ENCODE assay signal across 8 cellular contexts in the genomic region with DNA sequence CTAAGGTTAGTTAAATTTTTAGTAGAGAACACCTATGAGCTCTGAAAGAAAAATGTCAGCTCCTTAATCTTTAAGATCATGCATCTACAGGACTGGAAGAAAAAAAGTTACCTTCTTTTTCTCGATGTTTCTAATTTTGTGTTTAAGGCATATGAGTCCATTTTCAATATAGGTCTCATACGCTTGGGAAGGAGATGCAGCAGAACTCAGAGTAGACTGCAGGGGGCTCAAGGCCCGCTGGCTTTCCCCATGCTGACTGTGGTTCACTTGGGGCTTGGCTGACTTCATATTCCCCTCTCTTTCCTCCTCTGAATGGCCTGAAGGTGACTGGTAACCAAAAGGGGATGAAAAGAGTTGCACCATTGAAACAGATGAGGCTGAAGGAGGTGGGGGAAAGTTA. TPM values are rescaled to one million over a fixed set of nuclear protein-coding genes. Genes with fewer than 3 reads are reported as not detected.
DNase-seq lines count a peak whose midpoint lies in the region; ATAC-seq lines count a peak whose summit lies in the region.

No MANE protein-coding gene starts in this region.

- no peaks in the 10 kb centered on the region for H3K9me3 Mint-ChIP-seq in activated naive CD4-positive, alpha-beta T cell treated with anti-CD3 and anti-CD28 coated beads for 36 hours
- no peaks in the 10 kb centered on the region for H3K9me3 Mint-ChIP-seq in activated naive CD8-positive, alpha-beta T cell treated with anti-CD3 and anti-CD28 coated beads for 36 hours

- intact Hi-C loops in activated naive CD4-positive, alpha-beta T cell treated with anti-CD3 and anti-CD28 coated beads for 36 hours (cut with micrococcal nuclease): loop anchor here (10.0 kb wide), 3 partner anchors 1352 to 1922 kb away; a partner anchor contains a TSS

- no peak overlapping the region for H2AFZ ChIP-seq in mesenchymal stem cell (ENCODE audit: low read depth, low read length)

- peak overlapping the region; percentile 62 for H4K8ac ChIP-seq in mesenchymal stem cell (ENCODE audit: low read length)

- no peak overlapping the region for H2BK120ac ChIP-seq in mesenchymal stem cell (ENCODE audit: low read depth, low read length)

- no peaks in the 10 kb centered on the region for H3K27me3 Mint-ChIP-seq in activated naive CD4-positive, alpha-beta T cell treated with anti-CD3 and anti-CD28 coated beads for 36 hours (ENCODE audit: low read depth)
- no peaks in the 10 kb centered on the region for H3K27me3 Mint-ChIP-seq in activated naive CD8-positive, alpha-beta T cell treated with anti-CD3 and anti-CD28 coated beads for 36 hours

- no peak overlapping the region for H2BK15ac ChIP-seq in mesenchymal stem cell (ENCODE audit: low read depth, poor library complexity, severe bottlenecking)

- H3K9me3 ChIP-seq in mesenchymal stem cell (ENCODE audit: control insufficient read depth, low read length): no peaks in the 10 kb centered on the region

- peak; percentile 39 for DNase-seq in activated naive CD4-positive, alpha-beta T cell treated with anti-CD3 and anti-CD28 coated beads for 36 hours
- no peak for DNase-seq in activated naive CD4-positive, alpha-beta T cell treated with Interleukin-2 at 50 U/mL for 16 hours
- DNase-seq in NCI-H1105 (lab: John Stamatoyannopoulos, UW) (peak; percentile 21), mesenchymal stem cell (peak; percentile 75), NCI-H2196 (lab: John Stamatoyannopoulos, UW; ENCODE audit: unreplicated experiment) (no peak), OCI-M2 (lab: John Stamatoyannopoulos, UW; ENCODE audit: unreplicated experiment) (no peak)
- DNase-seq in activated naive CD8-positive, alpha-beta T cell treated with anti-CD3 and anti-CD28 coated beads for 36 hours: peak; percentile 24

- H3K4me3 ChIP-seq in mesenchymal stem cell (ENCODE audit: insufficient read depth in 1 of 2, low read depth in 1 of 2, low read length in 2 of 2): peak overlapping the region in 1 of 2 experiments; percentile 94

- H2AK5ac ChIP-seq in mesenchymal stem cell (ENCODE audit: low read length, severe bottlenecking): no peak overlapping the region

- H3K4me1 Mint-ChIP-seq in activated naive CD4-positive, alpha-beta T cell treated with anti-CD3 and anti-CD28 coated beads for 36 hours (ENCODE audit: low read depth): peaks cover 38% of the 10 kb centered on the region
- H3K4me1 Mint-ChIP-seq in activated naive CD8-positive, alpha-beta T cell treated with anti-CD3 and anti-CD28 coated beads for 36 hours: peaks cover 34% of the 10 kb centered on the region

- H3K36me3 ChIP-seq in mesenchymal stem cell (ENCODE audit: control insufficient read depth in 1 of 2, insufficient read depth in 2 of 2, low read depth in 1 of 2, low read length in 2 of 2): peaks cover 0 to 15% of the 10 kb centered on the region in 2 experiments

- no peak overlapping the region for H3K18ac ChIP-seq in mesenchymal stem cell (ENCODE audit: low read depth in 1 of 2, low read length in 2 of 2)

- peak overlapping the region; percentile 94 for H3K4me3 Mint-ChIP-seq in activated naive CD4-positive, alpha-beta T cell treated with anti-CD3 and anti-CD28 coated beads for 36 hours
- H3K4me3 Mint-ChIP-seq in activated naive CD8-positive, alpha-beta T cell treated with anti-CD3 and anti-CD28 coated beads for 36 hours: peak overlapping the region; percentile 93

- no peak overlapping the region for H3K27ac ChIP-seq in mesenchymal stem cell (ENCODE audit: low read length, poor library complexity, severe bottlenecking)

- CTCF ChIA-PET in activated naive CD4-positive, alpha-beta T cell treated with anti-CD3 and anti-CD28 coated beads for 36 hours (lab: Charles Lee): interaction anchor here (0.6 to 2.3 kb wide), 12 partner anchors 10 to 94 kb away, joined by 3 to 16 read pairs (median 3); a partner anchor contains a TSS

- WGBS in mesenchymal stem cell: 58% methylated on average over 3 of the region's 3 CpGs

- no peak overlapping the region for H2BK12ac ChIP-seq in mesenchymal stem cell (ENCODE audit: low read length in 2 of 2)

- H3K23ac ChIP-seq in mesenchymal stem cell (ENCODE audit: low read length in 2 of 2): no peak overlapping the region

- no peak overlapping the region for H3K27ac Mint-ChIP-seq in activated naive CD4-positive, alpha-beta T cell treated with anti-CD3 and anti-CD28 coated beads for 36 hours
- no peak overlapping the region for H3K27ac Mint-ChIP-seq in activated naive CD8-positive, alpha-beta T cell treated with anti-CD3 and anti-CD28 coated beads for 36 hours

- peaks cover 18% of the 10 kb centered on the region for H3K79me1 ChIP-seq in mesenchymal stem cell (replicated peaks; ENCODE audit: low read length, poor library complexity, severe bottlenecking)

- H3K14ac ChIP-seq in mesenchymal stem cell (ENCODE audit: low read length in 2 of 2): no peak overlapping the region

- no peak overlapping the region for H2BK5ac ChIP-seq in mesenchymal stem cell (ENCODE audit: low read depth, low read length, poor library complexity, severe bottlenecking)

- H3K9ac ChIP-seq in mesenchymal stem cell (ENCODE audit: low read length): peak overlapping the region; percentile 93

- H3K4me2 ChIP-seq in mesenchymal stem cell (ENCODE audit: low read length, poor library complexity, severe bottlenecking): peak overlapping the region; percentile 64

- no peak overlapping the region for H3K4ac ChIP-seq in mesenchymal stem cell (ENCODE audit: low read depth in 1 of 2, low read length in 2 of 2)

- ATAC-seq in GM18870 (IDR thresholded peaks at IDR 0.05; ENCODE audit: unreplicated experiment): no peak

- H4K91ac ChIP-seq in mesenchymal stem cell (ENCODE audit: low read length): no peak overlapping the region

- no peaks in the 10 kb centered on the region for H3K27me3 ChIP-seq in mesenchymal stem cell (ENCODE audit: control insufficient read depth in 1 of 2, insufficient read depth in 1 of 2, low read length in 2 of 2)

- H3K36me3 Mint-ChIP-seq in activated naive CD4-positive, alpha-beta T cell treated with anti-CD3 and anti-CD28 coated beads for 36 hours (ENCODE audit: low read depth): peaks cover 2% of the 10 kb centered on the region
- no peaks in the 10 kb centered on the region for H3K36me3 Mint-ChIP-seq in activated naive CD8-positive, alpha-beta T cell treated with anti-CD3 and anti-CD28 coated beads for 36 hours

- peaks cover 9% of the 10 kb centered on the region for H3K4me1 ChIP-seq in mesenchymal stem cell (ENCODE audit: control insufficient read depth, insufficient read depth, low read depth, low read length)

RNA-seq across cellular contexts. Expression of a gene that starts 1.5 kb away (rescaled TPM):
- 10 to 100 TPM; 10.3 to 11.3 TPM for total RNA-seq in activated naive CD4-positive, alpha-beta T cell treated with anti-CD3 and anti-CD28 coated beads for 36 hours
- total RNA-seq in activated naive CD8-positive, alpha-beta T cell treated with anti-CD3 and anti-CD28 coated beads for 36 hours: 1 to 10 TPM; 6.7 to 8.6 TPM
- 25.3 TPM for polyA plus RNA-seq in mesenchymal stem cell (2013, experiment 1 of 2)
- 24.3 TPM for polyA plus RNA-seq in mesenchymal stem cell (2013, experiment 2 of 2)

RNA-seq across cellular contexts. Expression of a gene that starts 57.6 kb away (rescaled TPM):
- total RNA-seq in activated naive CD4-positive, alpha-beta T cell treated with anti-CD3 and anti-CD28 coated beads for 36 hours: 10 to 100 TPM; 36.0 to 41.5 TPM
- total RNA-seq in activated naive CD8-positive, alpha-beta T cell treated with anti-CD3 and anti-CD28 coated beads for 36 hours: 10 to 100 TPM; 45.3 to 45.7 TPM
- 23.3 TPM for polyA plus RNA-seq in mesenchymal stem cell (2013, experiment 1 of 2)
- 23.0 TPM for polyA plus RNA-seq in mesenchymal stem cell (2013, experiment 2 of 2)

Comparison
In these comparisons a context has a peak if more than half of its experiments do, and no peak if none do; other contexts are left out.
1. DNase-seq: peak in activated naive CD4-positive, alpha-beta T cell treated with anti-CD3 and anti-CD28 coated beads for 36 hours (single experiment), NCI-H1105 (single experiment), activated naive CD8-positive, alpha-beta T cell treated with anti-CD3 and anti-CD28 coated beads for 36 hours (single experiment) and mesenchymal stem cell (single experiment); none in activated naive CD4-positive, alpha-beta T cell treated with Interleukin-2 at 50 U/mL for 16 hours (single experiment), NCI-H2196 (single experiment) and OCI-M2 (single experiment).